In genomic region chr17:13140750-13141149, GRCh38 we compare ENCODE assay signal across 18 cellular contexts.
DNase-seq lines count a peak whose midpoint lies in the region; ATAC-seq, FAIRE-seq and TF ChIP-seq lines count a peak whose summit lies in the region.
"Had no signal": no experiment of that assay in that cellular context is flagged by ENCODE, and none has a peak within 500 bp of the region (broad histone marks: within the 10 kb centered on the region; RNA-seq: fewer than 3 reads in every experiment).

No MANE protein-coding gene starts in this region.

- BruUV-seq in HepG2 (replicated peaks; lab: Mats Ljungman, UMichigan): no TSS peak

- H3K9me2 ChIP-seq in hepatocyte (replicated peaks; ENCODE audit: insufficient read depth): no peaks in the 10 kb centered on the region

- no peaks in the 10 kb centered on the region for H4K20me1 ChIP-seq in HepG2 (ENCODE audit: insufficient read depth, low read length)
- no peaks in the 10 kb centered on the region for H4K20me1 ChIP-seq in hepatocyte (ENCODE audit: insufficient read depth, poor library complexity, severe bottlenecking)

- CTCF ChIA-PET in HepG2 (lab: Yijun Ruan, JAX; ENCODE audit: low intra/inter-chr PET ratio, low total read pairs): no interaction called here

- H3K4me1 ChIP-seq in HepG2 (ENCODE audit: insufficient read depth, low read length) (no peaks in the 10 kb centered on the region), right lobe of liver (no peaks in the 10 kb centered on the region), RWPE2 (ENCODE audit: insufficient read depth, poor library complexity, severe bottlenecking) (no peaks in the 10 kb centered on the region), hepatocyte (ENCODE audit: insufficient read depth) (no peaks in the 10 kb centered on the region)
- H3K4me1 ChIP-seq: esophagus muscularis mucosa had no signal

- H3K9ac ChIP-seq in HepG2 (ENCODE audit: insufficient read depth, low read depth, low read length): no peak overlapping the region

- in situ Hi-C loops in HepG2 (cut with HindIII; ENCODE audit: extremely low pct_ligation_motif_present, low pct_unique_long_range_greater_than_20kb): no loop called here

- H3K4me2 ChIP-seq in HepG2 (ENCODE audit: low read depth, low read length): no peak overlapping the region
- no peak overlapping the region for H3K4me2 ChIP-seq in hepatocyte
- H3K4me2 ChIP-seq: PC-9 had no signal

- no peak overlapping the region for H3K27ac Mint-ChIP-seq in type B pancreatic cell
- H3K27ac Mint-ChIP-seq: activated CD4-positive, alpha-beta T cell treated with anti-CD3 and anti-CD28 coated beads for 36 hours; mesothelial cell of epicardium; T-helper 17 cell had no signal

- no peaks in the 10 kb centered on the region for H3K27me3 Mint-ChIP-seq in type B pancreatic cell
- H3K27me3 Mint-ChIP-seq: T-helper 17 cell had no signal

- no peak overlapping the region for H3K4me3 ChIP-seq in HepG2 (replicated peaks in 1 of 3; ENCODE audit: insufficient read depth in 1 of 3, low read depth in 2 of 3, low read length in 3 of 3)
- H3K4me3 ChIP-seq in right lobe of liver: no peak overlapping the region
- no peak overlapping the region for H3K4me3 ChIP-seq in RWPE2 (ENCODE audit: severe bottlenecking)
- no peak overlapping the region for H3K4me3 ChIP-seq in hepatocyte
- H3K4me3 ChIP-seq in lower leg skin (ENCODE audit: low read depth, poor library complexity, severe bottlenecking): no peak overlapping the region
- H3K4me3 ChIP-seq: esophagus muscularis mucosa, PC-9 had no signal

- TF ChIP-seq EP300 in HepG2 (IDR thresholded peaks at IDR 0.05; ENCODE audit: low read depth in 2 of 2, low read length in 2 of 2) (no peak), HepG2 (CRISPR knock-in tag; IDR thresholded peaks at IDR 0.05; ENCODE audit: borderline replicate concordance) (no peak)

- H3K36me3 Mint-ChIP-seq in type B pancreatic cell: no peaks in the 10 kb centered on the region

- H3K27ac ChIP-seq in HepG2 (ENCODE audit: extremely low read length, insufficient read depth, low read length): no peak overlapping the region
- no peak overlapping the region for H3K27ac ChIP-seq in right lobe of liver
- no peak overlapping the region for H3K27ac ChIP-seq in RWPE2 (ENCODE audit: poor library complexity, severe bottlenecking)
- no peak overlapping the region for H3K27ac ChIP-seq in hepatocyte
- H3K27ac ChIP-seq: esophagus muscularis mucosa, PC-9 had no signal

- 33% methylated on average over 1 of the region's 2 CpGs for WGBS in HepG2 (ENCODE audit: low lambda C conversion rate)
- WGBS in right lobe of liver (ENCODE audit: insufficient coverage, low coverage, low lambda C conversion rate, missing lambda C conversion rate): 8% methylated on average over 2 of the region's 2 CpGs
- WGBS in hepatocyte (ENCODE audit: low lambda C conversion rate, missing lambda C conversion rate): 66% methylated on average over 2 of the region's 2 CpGs
- 46% methylated on average over 2 of the region's 2 CpGs for WGBS in lower leg skin, 2 donors

- peak; percentile 17; the same call in 1 of the 2 replicates for TF ChIP-seq CTCF in HepG2 (CRISPR knock-in tag; IDR thresholded peaks at IDR 0.05)
- TF ChIP-seq CTCF in right lobe of liver (IDR thresholded peaks at IDR 0.05): no peak
- peak; percentile 14 for TF ChIP-seq CTCF in RWPE2 (IDR thresholded peaks at IDR 0.05; ENCODE audit: poor library complexity, severe bottlenecking)
- peak; percentile 19 for TF ChIP-seq CTCF in hepatocyte (IDR thresholded peaks at IDR 0.05; ENCODE audit: poor library complexity)
- peak; percentile 41 for TF ChIP-seq CTCF in type B pancreatic cell (conservative IDR thresholded peaks at IDR 0.05)
- TF ChIP-seq CTCF in lower leg skin (IDR thresholded peaks at IDR 0.05): no peak

- FAIRE-seq in HepG2 (lab: Jason Lieb, UNC): no peak
- FAIRE-seq: colon, D721Med had no signal

- no peak for TF ChIP-seq RAD21 in HepG2 (CRISPR knock-in tag; IDR thresholded peaks at IDR 0.05)

- peaks cover 12% of the 10 kb centered on the region for H3K9me3 Mint-ChIP-seq in type B pancreatic cell

- TF ChIP-seq POLR2A in HepG2 (IDR thresholded peaks at IDR 0.05; ENCODE audit: insufficient read depth in 1 of 2, low read depth in 2 of 2, low read length in 2 of 2): no peak
- TF ChIP-seq POLR2A in right lobe of liver (IDR thresholded peaks at IDR 0.05): no peak
- TF ChIP-seq POLR2A in lower leg skin (IDR thresholded peaks at IDR 0.05): no peak

- no peaks in the 10 kb centered on the region for H3K4me1 Mint-ChIP-seq in type B pancreatic cell (ENCODE audit: unreplicated experiment)
- H3K4me1 Mint-ChIP-seq: activated CD4-positive, alpha-beta T cell treated with anti-CD3 and anti-CD28 coated beads for 36 hours; mesothelial cell of epicardium; T-helper 17 cell had no signal

- H3K9me3 ChIP-seq in HepG2 (ENCODE audit: low read length): peaks cover 18% of the 10 kb centered on the region
- H3K9me3 ChIP-seq in right lobe of liver: no peaks in the 10 kb centered on the region
- H3K9me3 ChIP-seq in RWPE2 (ENCODE audit: severe bottlenecking): no peaks in the 10 kb centered on the region
- no peaks in the 10 kb centered on the region for H3K9me3 ChIP-seq in hepatocyte (ENCODE audit: low read depth)
- H3K9me3 ChIP-seq: esophagus muscularis mucosa had no signal

- H3K27me3 ChIP-seq in HepG2 (ENCODE audit: control insufficient read depth in 1 of 2, insufficient read depth in 2 of 2, low read length in 2 of 2): no peaks in the 10 kb centered on the region; a peak in 1 of 5 replicates
- no peaks in the 10 kb centered on the region for H3K27me3 ChIP-seq in right lobe of liver
- H3K27me3 ChIP-seq in RWPE2 (ENCODE audit: insufficient read depth, poor library complexity, severe bottlenecking): no peaks in the 10 kb centered on the region
- no peaks in the 10 kb centered on the region for H3K27me3 ChIP-seq in hepatocyte
- H3K27me3 ChIP-seq: esophagus muscularis mucosa had no signal

- H3K36me3 ChIP-seq in HepG2 (replicated peaks in 1 of 2; ENCODE audit: control insufficient read depth in 1 of 2, insufficient read depth in 2 of 2, low read length in 2 of 2) (no peaks in the 10 kb centered on the region), right lobe of liver (no peaks in the 10 kb centered on the region), RWPE2 (ENCODE audit: low read depth) (no peaks in the 10 kb centered on the region), hepatocyte (replicated peaks; ENCODE audit: insufficient read depth, low read depth) (no peaks in the 10 kb centered on the region)
- H3K36me3 ChIP-seq: esophagus muscularis mucosa had no signal

- intact Hi-C loops in HepG2 (cut with micrococcal nuclease; ENCODE audit: unreplicated experiment) (no loop called here), right lobe of liver (cut with DNase I) (no loop called here), lower leg skin (cut with DNase I; ENCODE audit: low total_unique reads) (no loop called here)

- H2AFZ ChIP-seq in HepG2 (ENCODE audit: low read length) (no peak overlapping the region), hepatocyte (no peak overlapping the region)
- H2AFZ ChIP-seq: PC-9 had no signal

- POLR2A ChIA-PET in HepG2 (lab: Yijun Ruan, JAX): no interaction called here

- H3K79me2 ChIP-seq in HepG2 (ENCODE audit: insufficient read depth, low read length) (no peaks in the 10 kb centered on the region), hepatocyte (no peaks in the 10 kb centered on the region)

- DNase-seq in HepG2 (ENCODE audit: low spot score) (no peak), right lobe of liver (no peak), RWPE2 (ENCODE audit: low spot score) (no peak), hepatocyte (ENCODE audit: low spot score) (peak; percentile 4), type B pancreatic cell (ENCODE audit: extremely low spot score, unreplicated experiment) (no peak), lower leg skin (ENCODE audit: low spot score in 2 of 2) (no peak), NCI-H1694 (lab: John Stamatoyannopoulos, UW) (no peak)
- DNase-seq: activated CD4-positive, alpha-beta T cell treated with anti-CD3 and anti-CD28 coated beads for 36 hours; activated T-cell treated with anti-CD3 and anti-CD28 coated beads, Interleukin-2, amount 50 U/mL, for 48 hours; NCI-H446 treated with DMSO at 0.1 percent for 48 hours; PC-9; posterior cingulate gyrus; T-helper 17 cell had no signal

- no peak for ATAC-seq in HepG2
- no peak for ATAC-seq in right lobe of liver
- ATAC-seq in RWPE2 (ENCODE audit: low read depth): no peak
- ATAC-seq in GM21381 (IDR thresholded peaks at IDR 0.05; ENCODE audit: unreplicated experiment): no peak
- ATAC-seq: activated CD4-positive, alpha-beta T cell treated with anti-CD3 and anti-CD28 coated beads for 36 hours; T-helper 17 cell had no signal

- H3K4me3 Mint-ChIP-seq in type B pancreatic cell: no peak overlapping the region
- H3K4me3 Mint-ChIP-seq: activated CD4-positive, alpha-beta T cell treated with anti-CD3 and anti-CD28 coated beads for 36 hours; mesothelial cell of epicardium; T-helper 17 cell had no signal

TF ChIP-seq in HepG2, 621 proteins besides CTCF, POLR2A, EP300 and RAD21:
- TF ChIP-seq ZNF747 (CRISPR knock-in tag; IDR thresholded peaks at IDR 0.05; ENCODE audit: borderline replicate concordance) (no peak), STAG1 (CRISPR knock-in tag; IDR thresholded peaks at IDR 0.05) (peak; percentile 10; the same call in 1 of the 2 replicates)

Comparison
In these comparisons a context has a peak if more than half of its experiments do, and no peak if none do; other contexts are left out.
1. CTCF ChIP-seq: peak in HepG2 (single experiment), RWPE2 (single experiment), hepatocyte (single experiment) and type B pancreatic cell (single experiment); none in right lobe of liver (0 of 4) and lower leg skin (0 of 3).